ENCODE assay signal across 7 cellular contexts in genomic region chr2:43163871-43164270, GRCh38.
DNase-seq lines count a peak whose midpoint lies in the region; ATAC-seq and TF ChIP-seq lines count a peak whose summit lies in the region.
"Not testable (repeated sequence)": the region's sequence is repeated elsewhere in the genome, so short reads cannot be mapped to it uniquely, and the experiment has no call there.

No MANE protein-coding gene starts in this region.

- TF ChIP-seq POLR2A in Peyer's patch (IDR thresholded peaks at IDR 0.05), result not testable (repeated sequence)

- H3K27ac Mint-ChIP-seq in CD8-positive, alpha-beta T cell, result peak overlapping the region; percentile 50
- peak overlapping the region; percentile 1 for H3K27ac Mint-ChIP-seq in activated T-cell treated with anti-CD3 and anti-CD28 coated beads, Interleukin-2, amount 50 U/mL, for 24 hours
- H3K27ac Mint-ChIP-seq in naive thymus-derived CD4-positive, alpha-beta T cell, result peak overlapping the region in 8 of 9 donors; percentile 60 to 99 (median 82)
- H3K27ac Mint-ChIP-seq in stimulated activated memory B cell treated with anti-CD40 and anti-IgM and Interleukin-4, amounts not matched to agents 10 μg/mL and 1 μg/mL and 100 μg/mL, for 72 hours, result peak overlapping the region; percentile 19

- not testable (repeated sequence) for H3K4me3 ChIP-seq in CD8-positive, alpha-beta T cell (ENCODE audit: low read depth, low read length); Peyer's patch; colonic mucosa; naive thymus-derived CD4-positive, alpha-beta T cell (ENCODE audit: low read length)

- H3K9me3 Mint-ChIP-seq in CD8-positive, alpha-beta T cell; activated T-cell treated with anti-CD3 and anti-CD28 coated beads, Interleukin-2, amount 50 U/mL, for 24 hours; naive thymus-derived CD4-positive, alpha-beta T cell; stimulated activated memory B cell treated with anti-CD40 and anti-IgM and Interleukin-4, amounts not matched to agents 10 μg/mL and 1 μg/mL and 100 μg/mL, for 72 hours: not testable (repeated sequence)

- not testable (repeated sequence) for H3K27ac ChIP-seq in CD8-positive, alpha-beta T cell (ENCODE audit: low read depth, low read length); naive thymus-derived CD4-positive, alpha-beta T cell (ENCODE audit: low read depth, low read length)
- peak overlapping the region in 3 of 4 donors; percentile 50 to 98 (median 81) for H3K27ac ChIP-seq in Peyer's patch
- H3K27ac ChIP-seq in colonic mucosa, result peak overlapping the region; percentile 87

- intact Hi-C loops in CD8-positive, alpha-beta T cell (cut with DNase I, micrococcal nuclease); naive thymus-derived CD4-positive, alpha-beta T cell (cut with micrococcal nuclease): not testable (repeated sequence)
- intact Hi-C loops in colonic mucosa (cut with DNase I), result loop anchor here (2.0 kb wide), 1 partner anchor 63 kb away; the partner anchor contains the start of gene ZFP36L2

- H3K27me3 Mint-ChIP-seq in CD8-positive, alpha-beta T cell (ENCODE audit: low read depth); activated T-cell treated with anti-CD3 and anti-CD28 coated beads, Interleukin-2, amount 50 U/mL, for 24 hours; naive thymus-derived CD4-positive, alpha-beta T cell; stimulated activated memory B cell treated with anti-CD40 and anti-IgM and Interleukin-4, amounts not matched to agents 10 μg/mL and 1 μg/mL and 100 μg/mL, for 72 hours: not testable (repeated sequence)

- POLR2A ChIA-PET in CD8-positive, alpha-beta T cell (lab: Charles Lee), result interaction anchor here (28.3 kb wide), 1 partner anchor 59 kb away, joined by 828 read pairs; the partner anchor contains the start of gene ZFP36L2
- POLR2A ChIA-PET in naive thymus-derived CD4-positive, alpha-beta T cell (lab: Charles Lee), result interaction anchor here (0.6 to 43.2 kb wide), 6 partner anchors 9 to 412 kb away, joined by 3 to 1899 read pairs (median 68); partner anchors contain the start of gene ZFP36L2

- H3K4me1 Mint-ChIP-seq in CD8-positive, alpha-beta T cell (ENCODE audit: low read depth), result peaks cover 79% of the 10 kb centered on the region
- H3K4me1 Mint-ChIP-seq in activated T-cell treated with anti-CD3 and anti-CD28 coated beads, Interleukin-2, amount 50 U/mL, for 24 hours (ENCODE audit: low read depth), result peaks cover 62% of the 10 kb centered on the region
- H3K4me1 Mint-ChIP-seq in naive thymus-derived CD4-positive, alpha-beta T cell, result peaks cover 45 to 90% (median 67%) of the 10 kb centered on the region in 7 donors
- H3K4me1 Mint-ChIP-seq in stimulated activated memory B cell treated with anti-CD40 and anti-IgM and Interleukin-4, amounts not matched to agents 10 μg/mL and 1 μg/mL and 100 μg/mL, for 72 hours, result peaks cover 53% of the 10 kb centered on the region

- peak overlapping the region; percentile 53 to 81 for H3K9ac ChIP-seq in colonic mucosa (ENCODE audit: low read depth in 2 of 2, low read length in 2 of 2)

- H3K36me3 ChIP-seq in CD8-positive, alpha-beta T cell (ENCODE audit: insufficient read depth, low read length); Peyer's patch; colonic mucosa; naive thymus-derived CD4-positive, alpha-beta T cell (ENCODE audit: control insufficient read depth in 2 of 3, insufficient read depth in 3 of 3, low read length in 3 of 3): not testable (repeated sequence)

- not testable (repeated sequence) for H3K4me3 Mint-ChIP-seq in CD8-positive, alpha-beta T cell; activated T-cell treated with anti-CD3 and anti-CD28 coated beads, Interleukin-2, amount 50 U/mL, for 24 hours; stimulated activated memory B cell treated with anti-CD40 and anti-IgM and Interleukin-4, amounts not matched to agents 10 μg/mL and 1 μg/mL and 100 μg/mL, for 72 hours
- peak overlapping the region in 4 of 10 donors; percentile 2 to 34 (median 18) for H3K4me3 Mint-ChIP-seq in naive thymus-derived CD4-positive, alpha-beta T cell

- H3K9me3 ChIP-seq in CD8-positive, alpha-beta T cell (ENCODE audit: low read length); Peyer's patch; colonic mucosa; naive thymus-derived CD4-positive, alpha-beta T cell (ENCODE audit: control insufficient read depth in 2 of 3, low read length in 3 of 3): not testable (repeated sequence)

- not testable (repeated sequence) for ATAC-seq in CD8-positive, alpha-beta T cell; naive thymus-derived CD4-positive, alpha-beta T cell; stimulated activated memory B cell treated with anti-CD40 and anti-IgM and Interleukin-4, amounts not matched to agents 10 μg/mL and 1 μg/mL and 100 μg/mL, for 72 hours

- H3K4me1 ChIP-seq in CD8-positive, alpha-beta T cell (ENCODE audit: insufficient read depth, low read length), result peaks cover 60% of the 10 kb centered on the region
- peaks cover 17 to 30% (median 22%) of the 10 kb centered on the region in 4 donors for H3K4me1 ChIP-seq in Peyer's patch
- H3K4me1 ChIP-seq in colonic mucosa, result peaks cover 18% of the 10 kb centered on the region
- peaks cover 46 to 54% of the 10 kb centered on the region in 2 donors for H3K4me1 ChIP-seq in naive thymus-derived CD4-positive, alpha-beta T cell (ENCODE audit: control insufficient read depth in 2 of 2, insufficient read depth in 2 of 2, low read length in 2 of 2)

- not testable (repeated sequence) for H3K27me3 ChIP-seq in CD8-positive, alpha-beta T cell (ENCODE audit: insufficient read depth, low read length); Peyer's patch; colonic mucosa; naive thymus-derived CD4-positive, alpha-beta T cell (ENCODE audit: control insufficient read depth in 2 of 2, insufficient read depth in 2 of 2, low read length in 2 of 2)

- not testable (repeated sequence) for H3K36me3 Mint-ChIP-seq in CD8-positive, alpha-beta T cell; activated T-cell treated with anti-CD3 and anti-CD28 coated beads, Interleukin-2, amount 50 U/mL, for 24 hours (ENCODE audit: low read depth); naive thymus-derived CD4-positive, alpha-beta T cell; stimulated activated memory B cell treated with anti-CD40 and anti-IgM and Interleukin-4, amounts not matched to agents 10 μg/mL and 1 μg/mL and 100 μg/mL, for 72 hours

- CTCF ChIA-PET in CD8-positive, alpha-beta T cell (lab: Charles Lee), result interaction anchor here (1.1 to 26.6 kb wide), 5 partner anchors 8 to 217 kb away, joined by 3 to 537 read pairs (median 5); partner anchors contain the start of gene ZFP36L2
- CTCF ChIA-PET in naive thymus-derived CD4-positive, alpha-beta T cell (lab: Charles Lee), result interaction anchor here (0.6 to 1.2 kb wide), 4 partner anchors 32 to 64 kb away, joined by 3 to 4 read pairs (median 3); partner anchors contain the start of gene ZFP36L2

- TF ChIP-seq CTCF in CD8-positive, alpha-beta T cell (IDR thresholded peaks at IDR 0.05); Peyer's patch (IDR thresholded peaks at IDR 0.05); colonic mucosa (IDR thresholded peaks at IDR 0.05): not testable (repeated sequence)

- DNase-seq in CD8-positive, alpha-beta T cell; Peyer's patch; activated T-cell treated with anti-CD3 and anti-CD28 coated beads, Interleukin-2, amount 50 U/mL, for 24 hours; colonic mucosa; naive thymus-derived CD4-positive, alpha-beta T cell: not testable (repeated sequence)
- peak; percentile 43 for DNase-seq in islet precursor cell

Comparison
In these comparisons a context has a peak if more than half of its experiments do, and no peak if none do; other contexts are left out.
1. H3K27ac Mint-ChIP-seq: peak in every context shown above with its lines; median percentile 82 in naive thymus-derived CD4-positive, alpha-beta T cell; 50 in CD8-positive, alpha-beta T cell; 19 in stimulated activated memory B cell treated with anti-CD40 and anti-IgM and Interleukin-4, amounts not matched to agents 10 μg/mL and 1 μg/mL and 100 μg/mL, for 72 hours; 1 in activated T-cell treated with anti-CD3 and anti-CD28 coated beads, Interleukin-2, amount 50 U/mL, for 24 hours.